In the genomic region with DNA sequence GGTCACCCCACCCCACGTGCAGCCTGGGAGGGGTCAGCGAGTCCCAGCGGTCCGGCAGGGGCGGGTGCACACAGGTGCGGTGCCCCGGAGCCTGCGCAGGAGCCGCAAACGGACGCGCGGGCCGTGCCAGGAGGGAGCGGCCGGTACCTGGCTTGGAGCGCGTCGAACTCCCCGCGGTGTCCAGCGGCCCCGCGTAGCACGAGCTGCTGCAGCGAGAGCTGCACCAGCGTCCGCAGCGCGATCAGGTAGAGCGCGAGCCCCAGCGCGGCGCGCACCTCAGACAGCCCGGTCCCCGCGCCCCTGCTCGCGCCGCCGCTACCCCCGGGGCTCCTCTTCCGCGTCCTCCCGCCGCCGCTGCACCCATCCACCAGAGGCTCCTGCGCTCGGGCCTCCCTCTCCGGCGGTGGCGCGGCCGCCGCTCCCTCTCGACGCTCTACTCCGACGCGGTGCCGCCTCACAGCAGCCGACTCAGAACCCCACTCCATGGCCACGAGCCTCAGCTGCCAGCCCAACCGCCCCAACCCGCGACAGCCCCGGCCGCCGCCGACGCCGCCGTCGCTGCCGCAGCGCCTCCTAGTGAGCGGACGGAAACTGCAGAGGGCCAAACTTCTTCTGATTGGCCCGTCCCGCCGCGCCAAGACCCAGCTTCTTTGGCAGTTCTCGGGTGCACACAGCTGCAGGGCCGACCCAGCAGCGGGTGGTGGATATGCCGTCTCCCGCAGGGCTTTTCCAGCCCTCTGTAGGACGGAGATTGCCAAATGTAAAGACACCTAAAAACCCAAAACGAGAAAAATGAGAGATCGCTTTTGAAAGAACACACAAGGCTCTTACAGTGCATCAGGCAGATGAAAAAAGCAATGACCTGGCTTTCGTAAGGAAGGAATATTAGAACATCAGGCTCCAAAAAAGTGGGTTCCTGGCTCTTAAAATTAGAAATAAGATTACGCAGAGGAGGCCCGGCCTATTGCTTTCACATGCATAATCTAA, we compare ENCODE assay signal across 1 cellular context.
TF ChIP-seq lines count a peak whose summit lies in the region.

ERMP1 (minus strand) TSS at position 575 of the 987 bp plus-strand sequence; CDS start at position 485, 90 bp downstream.

TF ChIP-seq in K562, 482 proteins besides CTCF, POLR2A, EP300 and RAD21 (continued from another document and continues in another):
- TF ChIP-seq, protein P1, sequence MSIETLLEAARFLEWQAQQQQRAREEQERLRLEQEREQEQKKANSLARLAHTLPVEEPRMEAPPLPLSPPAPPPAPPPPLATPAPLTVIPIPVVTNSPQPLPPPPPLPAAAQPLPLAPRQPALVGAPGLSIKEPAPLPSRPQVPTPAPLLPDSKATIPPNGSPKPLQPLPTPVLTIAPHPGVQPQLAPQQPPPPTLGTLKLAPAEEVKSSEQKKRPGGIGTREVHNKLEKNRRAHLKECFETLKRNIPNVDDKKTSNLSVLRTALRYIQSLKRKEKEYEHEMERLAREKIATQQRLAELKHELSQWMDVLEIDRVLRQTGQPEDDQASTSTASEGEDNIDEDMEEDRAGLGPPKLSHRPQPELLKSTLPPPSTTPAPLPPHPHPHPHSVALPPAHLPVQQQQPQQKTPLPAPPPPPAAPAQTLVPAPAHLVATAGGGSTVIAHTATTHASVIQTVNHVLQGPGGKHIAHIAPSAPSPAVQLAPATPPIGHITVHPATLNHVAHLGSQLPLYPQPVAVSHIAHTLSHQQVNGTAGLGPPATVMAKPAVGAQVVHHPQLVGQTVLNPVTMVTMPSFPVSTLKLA (conservative IDR thresholded peaks at IDR 0.05), result peak in 1 of 2 experiments; percentile 42; a peak in 1 of 4 replicates
- TF ChIP-seq POLR3G (IDR thresholded peaks at IDR 0.05; ENCODE audit: extremely low read depth, insufficient read length, insufficient replicate concordance) (no peak), SMAD3 (CRISPR knock-in tag; conservative IDR thresholded peaks at IDR 0.05) (no peak), TFE3 (CRISPR knock-in tag; IDR thresholded peaks at IDR 0.05) (no peak), JUN (IDR thresholded peaks at IDR 0.05; ENCODE audit: borderline replicate concordance, low read depth, low read length) (no peak), JUN (CRISPR knock-in tag; IDR thresholded peaks at IDR 0.05; ENCODE audit: borderline replicate concordance) (no peak), BRF1 (IDR thresholded peaks at IDR 0.05; ENCODE audit: borderline replicate concordance, extremely low read depth, insufficient read length) (no peak), NFIC (IDR thresholded peaks at IDR 0.05) (peak; percentile 43; the same call in 1 of the 2 replicates), FOXJ3 (CRISPR knock-in tag; IDR thresholded peaks at IDR 0.05) (no peak), HNRNPLL (IDR thresholded peaks at IDR 0.05; ENCODE audit: low read depth, low read length, poor library complexity, severe bottlenecking) (peak; percentile 86), SP1 (CRISPR knock-in tag; IDR thresholded peaks at IDR 0.05) (0 out of 2 replicates have a peak, but pooled peaks have one; percentile 34), ZNF76 (CRISPR knock-in tag; IDR thresholded peaks at IDR 0.05; ENCODE audit: borderline replicate concordance) (no peak), NCOA4 (IDR thresholded peaks at IDR 0.05; ENCODE audit: partially characterized antibody) (no peak), PYGO2 (tag; IDR thresholded peaks at IDR 0.05) (no peak), HMGN3 (IDR thresholded peaks at IDR 0.05; ENCODE audit: borderline replicate concordance, extremely low read depth, insufficient read length, low read depth, low read length) (peak; percentile 44), MAFF (IDR thresholded peaks at IDR 0.05; ENCODE audit: low read length) (no peak), IRF9 (tag; IDR thresholded peaks at IDR 0.05) (no peak), TRIM25 (IDR thresholded peaks at IDR 0.05; ENCODE audit: borderline replicate concordance) (no peak), E2F6 (IDR thresholded peaks at IDR 0.05; ENCODE audit: borderline replicate concordance in 1 of 2, extremely low read depth in 1 of 2, insufficient read depth in 1 of 2, insufficient read length in 1 of 2, low read depth in 1 of 2, low read length in 1 of 2, poor library complexity in 1 of 2, severe bottlenecking in 1 of 2) (peak; percentile 20 to 71), PCBP1 (IDR thresholded peaks at IDR 0.05; ENCODE audit: low read depth, low read length, poor library complexity, severe bottlenecking) (peak; percentile 86), BRD4 (IDR thresholded peaks at IDR 0.05) (no peak), HMGXB4 (CRISPR knock-in tag; IDR thresholded peaks at IDR 0.05) (0 out of 2 replicates have a peak, but pooled peaks have one; percentile 10), MBD2 (IDR thresholded peaks at IDR 0.05; ENCODE audit: borderline replicate concordance, low read depth) (no peak), KLF6 (CRISPR knock-in tag; IDR thresholded peaks at IDR 0.05; ENCODE audit: borderline replicate concordance) (no peak), TAF1 (IDR thresholded peaks at IDR 0.05; ENCODE audit: control insufficient read depth, extremely low read depth, insufficient read depth, low read length, severe bottlenecking) (peak; percentile 57), ZNF140 (CRISPR knock-in tag; IDR thresholded peaks at IDR 0.05) (no peak), ZNF699 (CRISPR knock-in tag; IDR thresholded peaks at IDR 0.05; ENCODE audit: insufficient replicate concordance) (no peak), ZKSCAN1 (IDR thresholded peaks at IDR 0.05; ENCODE audit: low read depth, low read length) (no peak), JUND (IDR thresholded peaks at IDR 0.05; ENCODE audit: borderline replicate concordance, low read depth, low read length) (no peak), JUND (tag; IDR thresholded peaks at IDR 0.05; ENCODE audit: borderline replicate concordance, low read depth, low read length) (peak; percentile 15; the same call in 1 of the 3 replicates), TEAD1 (CRISPR knock-in tag; IDR thresholded peaks at IDR 0.05) (no peak), ZNF398 (CRISPR knock-in tag; IDR thresholded peaks at IDR 0.05) (no peak), RB1 (IDR thresholded peaks at IDR 0.05; ENCODE audit: low read depth) (peak; percentile 72; the same call in 1 of the 2 replicates), SNRNP70 (optimal IDR thresholded peaks at IDR 0.05; ENCODE audit: low read depth, low read length) (no peak), GTF2A2 (tag; IDR thresholded peaks at IDR 0.05) (no peak), PTBP1 (IDR thresholded peaks at IDR 0.05; ENCODE audit: low read depth, low read length) (0 out of 2 replicates have a peak, but pooled peaks have one; percentile 17), ZEB2 (IDR thresholded peaks at IDR 0.05) (peak; percentile 38; the same call in 1 of the 2 replicates), SMARCA5 (IDR thresholded peaks at IDR 0.05) (no peak), ESRRB (CRISPR knock-in tag; IDR thresholded peaks at IDR 0.05; ENCODE audit: borderline replicate concordance) (no peak), ZBTB7A (IDR thresholded peaks at IDR 0.05; ENCODE audit: borderline replicate concordance, control insufficient read depth, low read depth, low read length) (peak; percentile 18; the same call in 1 of the 2 replicates)
- TF ChIP-seq, protein P2, sequence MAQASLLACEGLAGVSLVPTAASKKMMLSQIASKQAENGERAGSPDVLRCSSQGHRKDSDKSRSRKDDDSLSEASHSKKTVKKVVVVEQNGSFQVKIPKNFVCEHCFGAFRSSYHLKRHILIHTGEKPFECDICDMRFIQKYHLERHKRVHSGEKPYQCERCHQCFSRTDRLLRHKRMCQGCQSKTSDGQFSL (CRISPR knock-in tag; IDR thresholded peaks at IDR 0.05), result no peak
- TF ChIP-seq, protein P2 (tag; IDR thresholded peaks at IDR 0.05), result no peak
- TF ChIP-seq, protein P3, sequence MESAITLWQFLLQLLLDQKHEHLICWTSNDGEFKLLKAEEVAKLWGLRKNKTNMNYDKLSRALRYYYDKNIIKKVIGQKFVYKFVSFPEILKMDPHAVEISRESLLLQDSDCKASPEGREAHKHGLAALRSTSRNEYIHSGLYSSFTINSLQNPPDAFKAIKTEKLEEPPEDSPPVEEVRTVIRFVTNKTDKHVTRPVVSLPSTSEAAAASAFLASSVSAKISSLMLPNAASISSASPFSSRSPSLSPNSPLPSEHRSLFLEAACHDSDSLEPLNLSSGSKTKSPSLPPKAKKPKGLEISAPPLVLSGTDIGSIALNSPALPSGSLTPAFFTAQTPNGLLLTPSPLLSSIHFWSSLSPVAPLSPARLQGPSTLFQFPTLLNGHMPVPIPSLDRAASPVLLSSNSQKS (CRISPR knock-in tag; IDR thresholded peaks at IDR 0.05), result no peak
- TF ChIP-seq, protein P4, sequence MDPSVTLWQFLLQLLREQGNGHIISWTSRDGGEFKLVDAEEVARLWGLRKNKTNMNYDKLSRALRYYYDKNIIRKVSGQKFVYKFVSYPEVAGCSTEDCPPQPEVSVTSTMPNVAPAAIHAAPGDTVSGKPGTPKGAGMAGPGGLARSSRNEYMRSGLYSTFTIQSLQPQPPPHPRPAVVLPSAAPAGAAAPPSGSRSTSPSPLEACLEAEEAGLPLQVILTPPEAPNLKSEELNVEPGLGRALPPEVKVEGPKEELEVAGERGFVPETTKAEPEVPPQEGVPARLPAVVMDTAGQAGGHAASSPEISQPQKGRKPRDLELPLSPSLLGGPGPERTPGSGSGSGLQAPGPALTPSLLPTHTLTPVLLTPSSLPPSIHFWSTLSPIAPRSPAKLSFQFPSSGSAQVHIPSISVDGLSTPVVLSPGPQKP (CRISPR knock-in tag; IDR thresholded peaks at IDR 0.05), result no peak
